ENCODE assay signal across 9 cellular contexts in the genomic region with DNA sequence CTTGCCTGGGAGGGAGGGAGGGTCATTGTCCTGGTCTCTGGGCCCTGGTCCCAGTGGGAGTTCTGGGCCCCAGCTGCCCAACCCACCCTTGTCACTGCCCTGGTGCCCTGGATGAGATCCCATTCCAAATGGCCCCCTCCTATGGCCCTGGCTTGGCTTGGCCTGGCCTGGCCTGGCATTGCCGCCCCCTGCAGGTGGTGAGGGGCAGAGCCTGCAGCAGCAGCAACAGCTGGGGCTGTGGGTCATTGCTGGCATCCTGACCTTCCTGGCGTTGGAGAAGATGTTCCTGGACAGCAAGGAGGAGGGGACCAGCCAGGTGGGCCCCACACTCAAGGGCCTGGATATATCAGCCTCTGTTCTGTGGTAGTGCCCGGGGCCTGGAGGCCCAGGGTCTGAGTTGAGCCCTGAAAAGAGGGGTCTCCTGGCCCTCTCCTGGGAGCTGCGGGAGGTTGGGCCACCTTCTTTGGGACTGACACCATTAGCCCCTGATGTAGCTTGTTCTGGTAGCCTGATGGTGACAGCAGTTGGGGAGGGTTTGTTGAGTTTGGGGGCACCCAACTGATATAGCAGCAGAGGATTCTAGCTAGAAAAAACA. TPM values are rescaled to one million over a fixed set of nuclear protein-coding genes. Genes with fewer than 3 reads are reported as not detected.
DNase-seq lines count a peak whose midpoint lies in the region; ATAC-seq and TF ChIP-seq lines count a peak whose summit lies in the region.
"Had no signal": no experiment of that assay in that cellular context is flagged by ENCODE, and none has a peak within 500 bp of the region (broad histone marks: within the 10 kb centered on the region; RNA-seq: fewer than 3 reads in every experiment).

No MANE protein-coding gene starts in this region.

- TF ChIP-seq POLR2A in right lobe of liver (IDR thresholded peaks at IDR 0.05): no peak

- TF ChIP-seq CTCF in GM12864 (IDR thresholded peaks at IDR 0.05; ENCODE audit: low read depth, low read length, missing control alignments) (peak; percentile 92), RWPE2 (IDR thresholded peaks at IDR 0.05; ENCODE audit: poor library complexity, severe bottlenecking) (peak; percentile 67), right lobe of liver (IDR thresholded peaks at IDR 0.05) (peak; percentile 67 to 82 (median 73)), tibial artery (IDR thresholded peaks at IDR 0.05) (peak; percentile 44 to 64)

- no peak for ATAC-seq in RWPE2 (ENCODE audit: low read depth)
- ATAC-seq in right lobe of liver: peak in 1 of 4 donors; percentile 20
- ATAC-seq in HG02798 (IDR thresholded peaks at IDR 0.05; ENCODE audit: poor library complexity, unreplicated experiment): no peak
- no peak for ATAC-seq in GM18868 (IDR thresholded peaks at IDR 0.05; ENCODE audit: unreplicated experiment)

- no peak overlapping the region for H3K4me3 ChIP-seq in GM12864 (ENCODE audit: low read depth, low read length)
- no peak overlapping the region for H3K4me3 ChIP-seq in RWPE2 (ENCODE audit: severe bottlenecking)
- H3K4me3 ChIP-seq in right lobe of liver: no peak overlapping the region
- H3K4me3 ChIP-seq in tibial artery: no peak overlapping the region

- intact Hi-C loops in right lobe of liver (cut with DNase I) (no loop called here), tibial artery (cut with DNase I; ENCODE audit: low total_unique reads) (loop anchor here (10.0 kb wide), 2 partner anchors 163 to 237 kb away; a partner anchor contains a TSS)

- H3K4me1 ChIP-seq in RWPE2 (ENCODE audit: insufficient read depth, poor library complexity, severe bottlenecking) (peaks cover 9% of the 10 kb centered on the region), right lobe of liver (peaks cover 0 to 12% (median under 1%) of the 10 kb centered on the region in 4 donors), tibial artery (peaks cover 18 to 82% (median 65%) of the 10 kb centered on the region in 4 donors)

- H3K27me3 ChIP-seq in RWPE2 (ENCODE audit: insufficient read depth, poor library complexity, severe bottlenecking) (no peaks in the 10 kb centered on the region), right lobe of liver (no peaks in the 10 kb centered on the region), tibial artery (no peaks in the 10 kb centered on the region)

- H3K9me3 ChIP-seq in RWPE2 (ENCODE audit: severe bottlenecking): no peaks in the 10 kb centered on the region
- H3K9me3 ChIP-seq in right lobe of liver: no peaks in the 10 kb centered on the region
- H3K9me3 ChIP-seq in tibial artery: no peaks in the 10 kb centered on the region

- no CpG with 5 or more reads among the region's 4 CpGs for WGBS in right lobe of liver (ENCODE audit: insufficient coverage, low coverage, low lambda C conversion rate, missing lambda C conversion rate)

- DNase-seq in 8988T: peak; percentile 94
- no peak for DNase-seq in GM12864 (ENCODE audit: low read depth)
- no peak for DNase-seq in RWPE2 (ENCODE audit: low spot score)
- DNase-seq in astrocyte of the hippocampus (ENCODE audit: low read depth, low spot score): peak; percentile 57
- peak in 2 of 3 donors; percentile 69 to 70 for DNase-seq in right lobe of liver
- DNase-seq in tibial artery: no peak

- peaks cover 48% of the 10 kb centered on the region for H3K36me3 ChIP-seq in RWPE2 (ENCODE audit: low read depth)
- peaks cover 0 to 3% (median 0%) of the 10 kb centered on the region in 4 donors for H3K36me3 ChIP-seq in right lobe of liver
- H3K36me3 ChIP-seq in tibial artery: peaks cover 14 to 50% (median 50%) of the 10 kb centered on the region in 3 donors

- H3K27ac ChIP-seq in RWPE2 (ENCODE audit: poor library complexity, severe bottlenecking): no peak overlapping the region
- no peak overlapping the region for H3K27ac ChIP-seq in right lobe of liver
- H3K27ac ChIP-seq in tibial artery: peak overlapping the region; percentile 9 to 45

RNA-seq across cellular contexts. Expression of a gene that starts 3.9 kb away (rescaled TPM):
- total RNA-seq in right lobe of liver: 10 to 100 TPM in 5 of 6 experiments, 1 to 10 TPM in 1; 9.8 to 21.2 (median 13.1) TPM

RNA-seq across cellular contexts. Expression of a gene that starts 14.0 kb away (rescaled TPM):
- 10 to 100 TPM; 52.5 to 98.1 (median 63.3) TPM for total RNA-seq in right lobe of liver

RNA-seq across cellular contexts. Expression of a gene that starts 33.9 kb away (rescaled TPM):
- 10 to 100 TPM in 3 of 6 experiments, 1 to 10 TPM in 3; 7.5 to 29.1 (median 10.1) TPM for total RNA-seq in right lobe of liver

RNA-seq across cellular contexts. Expression of a gene that starts 36.7 kb away (rescaled TPM):
- under 1 TPM in 3 of 6 experiments, not detected in 3; 0.15 to 0.49 (median 0.25) TPM for total RNA-seq in right lobe of liver
- total RNA-seq: temporal lobe had no signal

RNA-seq across cellular contexts. Expression of a gene that starts 59.7 kb away (rescaled TPM):
- total RNA-seq in right lobe of liver: under 1 TPM in 5 of 6 experiments, not detected in 1; 0.04 to 0.24 (median 0.13) TPM
- total RNA-seq: temporal lobe had no signal

Comparison
In these comparisons a context has a peak if more than half of its experiments do, and no peak if none do; other contexts are left out.
1. DNase-seq: peak in 8988T (single experiment), astrocyte of the hippocampus (single experiment) and right lobe of liver (2 of 3); none in GM12864 (single experiment), RWPE2 (single experiment) and tibial artery (0 of 2).
2. H3K27ac ChIP-seq: peak in tibial artery (2 of 2); none in RWPE2 (single experiment) and right lobe of liver (0 of 3).
3. Peak in every context shown above with its lines, with median percentiles within 50 percentile points of each other: CTCF ChIP-seq.